ENCODE assay signal across 19 cellular contexts in the genomic region with DNA sequence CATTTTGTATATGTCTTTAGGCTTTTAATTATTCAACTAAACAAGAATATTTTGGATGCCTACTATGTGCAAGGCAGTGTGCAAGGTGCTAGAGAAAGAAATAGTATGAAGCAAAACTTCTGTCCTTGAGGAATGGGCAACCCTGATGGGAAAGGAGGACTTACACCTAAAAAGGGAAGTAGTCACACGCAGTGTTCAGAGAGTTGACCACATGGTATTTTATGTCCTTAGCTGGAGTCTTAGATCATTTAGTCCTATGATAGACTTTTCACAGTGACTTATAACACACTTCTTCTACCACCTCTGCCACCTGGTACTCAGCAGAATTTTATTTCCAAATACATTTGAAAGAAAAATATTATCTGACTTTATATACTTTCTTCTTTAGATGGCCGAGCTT.
"Had no signal": no experiment of that assay in that cellular context is flagged by ENCODE, and none has a peak within 500 bp of the region (broad histone marks: within the 10 kb centered on the region; RNA-seq: fewer than 3 reads in every experiment).

No MANE protein-coding gene starts in this region.

- ATAC-seq: psoas muscle had no signal

- H3K36me3 Mint-ChIP-seq: activated naive CD8-positive, alpha-beta T cell treated with anti-CD3 and anti-CD28 coated beads, Interleukin-2, amount 10 ng/mL, durations not matched to agents 7 days and 5 days; brain had no signal

- H3K4me1 Mint-ChIP-seq: activated B cell treated with CpG ODN at 0.5 μM for 24 hours; activated naive CD8-positive, alpha-beta T cell treated with anti-CD3 and anti-CD28 coated beads, Interleukin-2, amount 10 ng/mL, durations not matched to agents 7 days and 5 days had no signal

- H3K9me3 Mint-ChIP-seq: activated CD4-positive, alpha-beta T cell treated with anti-CD3 and anti-CD28 coated beads, Interleukin-2, amount 10 ng/mL, durations not matched to agents 24 days and 14 days; activated naive CD8-positive, alpha-beta T cell treated with anti-CD3 and anti-CD28 coated beads, Interleukin-2, amount 10 ng/mL, durations not matched to agents 7 days and 5 days; activated T-helper 1 cell treated with anti-CD3 and anti-CD28 coated beads, Interleukin-12 subunit alpha, Interleukin-12 subunit beta, Interleukin-2, Interleukin-4 antibody, amounts not matched to agents 30 ng/mL and 10 ng/mL and 1 ng/mL, durations not matched to agents 14 hours and 24 hours and 36 hours; brain had no signal

- DNase-seq: activated B cell treated with CpG ODN at 0.5 μM for 24 hours; activated CD4-positive, alpha-beta T cell treated with anti-CD3 and anti-CD28 coated beads, Interleukin-2, amount 10 ng/mL, durations not matched to agents 24 days and 14 days; activated CD8-positive, alpha-beta memory T cell treated with anti-CD3 and anti-CD28 coated beads, Interleukin-2, amount 50 U/mL, for 48 hours; activated naive CD4-positive, alpha-beta T cell; activated naive CD8-positive, alpha-beta T cell treated with anti-CD3 and anti-CD28 coated beads, Interleukin-2, amount 10 ng/mL, durations not matched to agents 7 days and 5 days; central memory CD4-positive, alpha-beta T cell; effector CD4-positive, alpha-beta T cell; foreskin fibroblast; head of caudate nucleus; kidney glomerular epithelial cell; mesendoderm; psoas muscle; right lobe of liver; stimulated activated CD4-positive, alpha-beta T cell treated with anti-CD3 and anti-CD28 coated beads, Interleukin-4, amount 100 ng/mL, for 4 hours; stimulated activated CD8-positive, alpha-beta memory T cell treated with anti-CD3 and anti-CD28 coated beads, Interleukin-4, amount 100 ng/mL, for 48 hours; stimulated activated naive CD4-positive, alpha-beta T cell treated with Interleukin-2 at 50 U/mL for 16 hours; substantia nigra had no signal

- H3K27me3 Mint-ChIP-seq: activated B cell treated with CpG ODN at 0.5 μM for 24 hours; activated CD4-positive, alpha-beta T cell treated with anti-CD3 and anti-CD28 coated beads, Interleukin-2, amount 10 ng/mL, durations not matched to agents 24 days and 14 days; activated naive CD8-positive, alpha-beta T cell treated with anti-CD3 and anti-CD28 coated beads, Interleukin-2, amount 10 ng/mL, durations not matched to agents 7 days and 5 days; brain had no signal

- H3K4me3 Mint-ChIP-seq: activated B cell treated with CpG ODN at 0.5 μM for 24 hours; activated CD4-positive, alpha-beta T cell treated with anti-CD3 and anti-CD28 coated beads, Interleukin-2, amount 10 ng/mL, durations not matched to agents 24 days and 14 days; activated naive CD8-positive, alpha-beta T cell treated with anti-CD3 and anti-CD28 coated beads, Interleukin-2, amount 10 ng/mL, durations not matched to agents 7 days and 5 days; activated T-helper 1 cell treated with anti-CD3 and anti-CD28 coated beads, Interleukin-12 subunit alpha, Interleukin-12 subunit beta, Interleukin-2, Interleukin-4 antibody, amounts not matched to agents 30 ng/mL and 10 ng/mL and 1 ng/mL, durations not matched to agents 14 hours and 24 hours and 36 hours; brain had no signal

- H3K27ac Mint-ChIP-seq: activated B cell treated with CpG ODN at 0.5 μM for 24 hours; activated CD4-positive, alpha-beta T cell treated with anti-CD3 and anti-CD28 coated beads, Interleukin-2, amount 10 ng/mL, durations not matched to agents 24 days and 14 days; activated naive CD8-positive, alpha-beta T cell treated with anti-CD3 and anti-CD28 coated beads, Interleukin-2, amount 10 ng/mL, durations not matched to agents 7 days and 5 days; activated T-helper 1 cell treated with anti-CD3 and anti-CD28 coated beads, Interleukin-12 subunit alpha, Interleukin-12 subunit beta, Interleukin-2, Interleukin-4 antibody, amounts not matched to agents 30 ng/mL and 10 ng/mL and 1 ng/mL, durations not matched to agents 14 hours and 24 hours and 36 hours; brain had no signal
